1 cellular context compared by ENCODE assay signal in genomic region chr19:28606269-28607032, GRCh38.
TF ChIP-seq lines count a peak whose summit lies in the region.

No MANE protein-coding gene starts in this region.

TF ChIP-seq in K562, 482 proteins besides CTCF, POLR2A, EP300 and RAD21 (continued from another document and continues in another):
- TF ChIP-seq GMEB1 (CRISPR knock-in tag; IDR thresholded peaks at IDR 0.05) = no peak
- peak; percentile 76 for TF ChIP-seq JUND (IDR thresholded peaks at IDR 0.05; ENCODE audit: borderline replicate concordance, low read depth, low read length)
- peak; percentile 73; the same call in 1 of the 3 replicates for TF ChIP-seq JUND (tag; IDR thresholded peaks at IDR 0.05; ENCODE audit: borderline replicate concordance, low read depth, low read length)
- TF ChIP-seq POLR2AphosphoS5 (IDR thresholded peaks at IDR 0.05; ENCODE audit: control insufficient read depth, insufficient read depth, low read depth, low read length) = peak; percentile 94
- TF ChIP-seq TOE1 (IDR thresholded peaks at IDR 0.05; ENCODE audit: borderline replicate concordance) = peak; percentile 65
- no peak for TF ChIP-seq TOE1 (CRISPR knock-in tag; IDR thresholded peaks at IDR 0.05; ENCODE audit: borderline replicate concordance, low read depth)
- TF ChIP-seq SRF (CRISPR knock-in tag; IDR thresholded peaks at IDR 0.05) = peak in 1 of 2 experiments; percentile 93; a peak in 2 of 4 replicates
- TF ChIP-seq GABPB1 (CRISPR knock-in tag; IDR thresholded peaks at IDR 0.05) = peak; percentile 75
- peak; percentile 78 for TF ChIP-seq MAX (CRISPR knock-in tag; IDR thresholded peaks at IDR 0.05)
- TF ChIP-seq CXXC5 (CRISPR knock-in tag; IDR thresholded peaks at IDR 0.05) = peak; percentile 92
- peak; percentile 82 for TF ChIP-seq MEF2A (IDR thresholded peaks at IDR 0.05; ENCODE audit: control insufficient read depth, low read depth, low read length)
- peak; percentile 86 for TF ChIP-seq ATF3 (IDR thresholded peaks at IDR 0.05)
- TF ChIP-seq ATF3 (CRISPR knock-in tag; conservative IDR thresholded peaks at IDR 0.05) = no peak; the same call in 1 of the 2 replicates
- peak; percentile 78 for TF ChIP-seq CBX1 (IDR thresholded peaks at IDR 0.05; ENCODE audit: low read depth)
- TF ChIP-seq NFATC3 (IDR thresholded peaks at IDR 0.05) = 0 out of 2 replicates have a peak, but pooled peaks have one; percentile 33
- peak; percentile 59 for TF ChIP-seq POLR2G (IDR thresholded peaks at IDR 0.05; ENCODE audit: low read depth, low read length)
- TF ChIP-seq ZNF512 (tag; IDR thresholded peaks at IDR 0.05) = no peak
- peak in 1 of 2 experiments; percentile 41; a peak in 1 of 4 replicates for TF ChIP-seq HDAC1 (IDR thresholded peaks at IDR 0.05)
- peak; percentile 83 for TF ChIP-seq TAF9B (IDR thresholded peaks at IDR 0.05; ENCODE audit: partially characterized antibody)
- no peak for TF ChIP-seq ZNF76 (CRISPR knock-in tag; IDR thresholded peaks at IDR 0.05; ENCODE audit: borderline replicate concordance)
- TF ChIP-seq MXI1 (IDR thresholded peaks at IDR 0.05; ENCODE audit: low read depth, low read length) = peak; percentile 79; the same call in 1 of the 2 replicates
- peak; percentile 78 for TF ChIP-seq ZNF197 (CRISPR knock-in tag; IDR thresholded peaks at IDR 0.05; ENCODE audit: low read depth)
- TF ChIP-seq KDM4B (IDR thresholded peaks at IDR 0.05; ENCODE audit: borderline replicate concordance in 2 of 2, low read depth in 1 of 2) = peak in 1 of 2 experiments; percentile 38; a peak in 1 of 4 replicates
- peak; percentile 80 for TF ChIP-seq VEZF1 (CRISPR knock-in tag; IDR thresholded peaks at IDR 0.05)
- TF ChIP-seq TCFL5 (CRISPR knock-in tag; conservative IDR thresholded peaks at IDR 0.05) = no peak
- TF ChIP-seq ZFP91 (CRISPR knock-in tag; IDR thresholded peaks at IDR 0.05) = peak; percentile 49; the same call in 1 of the 2 replicates
- TF ChIP-seq TARDBP (IDR thresholded peaks at IDR 0.05) = peak; percentile 81
- no peak for TF ChIP-seq CHAMP1 (IDR thresholded peaks at IDR 0.05)
- TF ChIP-seq NCOA4 (IDR thresholded peaks at IDR 0.05; ENCODE audit: partially characterized antibody) = no peak
- TF ChIP-seq SIN3A (IDR thresholded peaks at IDR 0.05; ENCODE audit: borderline replicate concordance in 2 of 2, control insufficient read depth in 1 of 2, low read depth in 2 of 2, low read length in 2 of 2) = peak in 1 of 2 experiments; percentile 47; a peak in 1 of 4 replicates
- TF ChIP-seq CCNT2 (IDR thresholded peaks at IDR 0.05; ENCODE audit: borderline replicate concordance, extremely low read depth, insufficient read length, low read depth, low read length) = peak; percentile 92
- TF ChIP-seq ZKSCAN1 (IDR thresholded peaks at IDR 0.05; ENCODE audit: low read depth, low read length) = no peak
- peak; percentile 97 for TF ChIP-seq CC2D1A (IDR thresholded peaks at IDR 0.05)
- no peak for TF ChIP-seq ERF (CRISPR knock-in tag; IDR thresholded peaks at IDR 0.05)
- TF ChIP-seq FOXM1 (IDR thresholded peaks at IDR 0.05; ENCODE audit: low read depth) = peak; percentile 91
- TF ChIP-seq FOXM1 (CRISPR knock-in tag; IDR thresholded peaks at IDR 0.05; ENCODE audit: low read depth) = peak; percentile 66; the same call in 1 of the 2 replicates
- peak; percentile 97 to 98 for TF ChIP-seq MLLT1 (IDR thresholded peaks at IDR 0.05)
- TF ChIP-seq PHB2 (IDR thresholded peaks at IDR 0.05; ENCODE audit: low read depth) = peak; percentile 86
- TF ChIP-seq RBFOX2 (IDR thresholded peaks at IDR 0.05; ENCODE audit: low read depth, low read length) = peak; percentile 87
- TF ChIP-seq PHTF2 (CRISPR knock-in tag; IDR thresholded peaks at IDR 0.05) = no peak
- TF ChIP-seq HES1 (IDR thresholded peaks at IDR 0.05; ENCODE audit: low read depth) = peak; percentile 77; the same call in 1 of the 2 replicates
- 0 out of 2 replicates have a peak, but pooled peaks have one; percentile 23 for TF ChIP-seq ZNF77 (CRISPR knock-in tag; IDR thresholded peaks at IDR 0.05)
- peak; percentile 35; the same call in 1 of the 2 replicates for TF ChIP-seq NR2C1 (IDR thresholded peaks at IDR 0.05)
- TF ChIP-seq NR2C1 (tag; IDR thresholded peaks at IDR 0.05) = peak; percentile 77
- TF ChIP-seq EP400 (IDR thresholded peaks at IDR 0.05) = peak; percentile 82
- TF ChIP-seq NR2C2 (CRISPR knock-in tag; IDR thresholded peaks at IDR 0.05) = no peak
- peak; percentile 84 for TF ChIP-seq NR2C2 (tag; IDR thresholded peaks at IDR 0.05)
- TF ChIP-seq MLX (CRISPR knock-in tag; conservative IDR thresholded peaks at IDR 0.05) = peak in 1 of 2 experiments; percentile 84; a peak in 1 of 4 replicates
- peak; percentile 62; the same call in 1 of the 2 replicates for TF ChIP-seq CREB3L1 (IDR thresholded peaks at IDR 0.05; ENCODE audit: borderline replicate concordance, low read depth)
- peak; percentile 24 for TF ChIP-seq NUFIP1 (IDR thresholded peaks at IDR 0.05; ENCODE audit: partially characterized antibody)
- TF ChIP-seq CBFA2T2 (conservative IDR thresholded peaks at IDR 0.05) = peak; percentile 97
- peak; percentile 99 for TF ChIP-seq ARID1B (IDR thresholded peaks at IDR 0.05)
